In genomic region chr9:86575825-86576488, GRCh38 we compare ENCODE assay signal across 22 cellular contexts.
DNase-seq lines count a peak whose midpoint lies in the region; TF ChIP-seq lines count a peak whose summit lies in the region.
"Had no signal": no experiment of that assay in that cellular context is flagged by ENCODE, and none has a peak within 500 bp of the region (broad histone marks: within the 10 kb centered on the region; RNA-seq: fewer than 3 reads in every experiment).

No MANE protein-coding gene starts in this region.

- TF ChIP-seq CTCF in esophagus muscularis mucosa (IDR thresholded peaks at IDR 0.05) (no peak), suprapubic skin (IDR thresholded peaks at IDR 0.05) (no peak)

- H3K23ac ChIP-seq in mesenchymal stem cell (ENCODE audit: low read length in 2 of 2) = no peak overlapping the region

- WGBS in esophagus muscularis mucosa = 84% methylated on average over 9 of the region's 9 CpGs
- 77% methylated on average over 8 of the region's 9 CpGs for WGBS in mesenchymal stem cell
- WGBS in suprapubic skin = 74% methylated on average over 9 of the region's 9 CpGs

- H2AFZ ChIP-seq in mesenchymal stem cell (ENCODE audit: low read depth, low read length) = no peak overlapping the region

- no peak overlapping the region for H4K8ac ChIP-seq in mesenchymal stem cell (ENCODE audit: low read length)

- no peak overlapping the region for H3K4ac ChIP-seq in mesenchymal stem cell (ENCODE audit: low read depth in 1 of 2, low read length in 2 of 2)

- no peaks in the 10 kb centered on the region for H3K9me3 ChIP-seq in esophagus muscularis mucosa
- H3K9me3 ChIP-seq in mesenchymal stem cell (ENCODE audit: control insufficient read depth, low read length) = no peaks in the 10 kb centered on the region
- no peaks in the 10 kb centered on the region for H3K9me3 ChIP-seq in suprapubic skin
- H3K9me3 ChIP-seq: colonic mucosa, transverse colon had no signal

- H2AK5ac ChIP-seq in mesenchymal stem cell (ENCODE audit: low read length, severe bottlenecking) = no peak overlapping the region

- TF ChIP-seq POLR2A in esophagus muscularis mucosa (IDR thresholded peaks at IDR 0.05; ENCODE audit: low read depth) = no peak
- TF ChIP-seq POLR2A in suprapubic skin (IDR thresholded peaks at IDR 0.05) = no peak

- H3K4me1 ChIP-seq in esophagus muscularis mucosa = peaks cover 0 to 12% (median 10%) of the 10 kb centered on the region in 4 donors
- H3K4me1 ChIP-seq in mesenchymal stem cell (ENCODE audit: control insufficient read depth, insufficient read depth, low read depth, low read length) = no peaks in the 10 kb centered on the region
- H3K4me1 ChIP-seq in suprapubic skin = peaks cover 13% of the 10 kb centered on the region
- H3K4me1 ChIP-seq: colonic mucosa, transverse colon had no signal

- H3K36me3 ChIP-seq in esophagus muscularis mucosa (no peaks in the 10 kb centered on the region), mesenchymal stem cell (ENCODE audit: control insufficient read depth in 1 of 2, insufficient read depth in 2 of 2, low read depth in 1 of 2, low read length in 2 of 2) (no peaks in the 10 kb centered on the region), suprapubic skin (no peaks in the 10 kb centered on the region)
- H3K36me3 ChIP-seq: brain microvascular endothelial cell, colonic mucosa, transverse colon had no signal

- H3K27ac ChIP-seq in esophagus muscularis mucosa (replicated peaks in 1 of 4) (peak overlapping the region in 3 of 4 donors; percentile 10 to 45 (median 44)), mesenchymal stem cell (ENCODE audit: low read length, poor library complexity, severe bottlenecking) (no peak overlapping the region), suprapubic skin (peak overlapping the region; percentile 41)
- H3K27ac ChIP-seq: 22Rv1, brain microvascular endothelial cell, colonic mucosa, transverse colon had no signal

- H3K9ac ChIP-seq in mesenchymal stem cell (ENCODE audit: low read length) = peak overlapping the region; percentile 20

- H3K4me3 ChIP-seq in esophagus muscularis mucosa (no peak overlapping the region), mesenchymal stem cell (ENCODE audit: insufficient read depth in 1 of 2, low read depth in 1 of 2, low read length in 2 of 2) (no peak overlapping the region), suprapubic skin (no peak overlapping the region)
- H3K4me3 ChIP-seq: colonic mucosa, transverse colon had no signal

- no peak overlapping the region for H2BK5ac ChIP-seq in mesenchymal stem cell (ENCODE audit: low read depth, low read length, poor library complexity, severe bottlenecking)

- no peak overlapping the region for H2BK120ac ChIP-seq in mesenchymal stem cell (ENCODE audit: low read depth, low read length)

- no peak overlapping the region for H3K4me2 ChIP-seq in mesenchymal stem cell (ENCODE audit: low read length, poor library complexity, severe bottlenecking)

- no peak overlapping the region for H3K14ac ChIP-seq in mesenchymal stem cell (ENCODE audit: low read length in 2 of 2)

- H3K79me1 ChIP-seq in mesenchymal stem cell (replicated peaks; ENCODE audit: low read length, poor library complexity, severe bottlenecking) = no peaks in the 10 kb centered on the region

- H2BK12ac ChIP-seq in mesenchymal stem cell (ENCODE audit: low read length in 2 of 2) = no peak overlapping the region

- intact Hi-C loops in esophagus muscularis mucosa (cut with DNase I) = no loop called here

- H3K18ac ChIP-seq in mesenchymal stem cell (ENCODE audit: low read depth in 1 of 2, low read length in 2 of 2) = no peak overlapping the region

- H2BK15ac ChIP-seq in mesenchymal stem cell (ENCODE audit: low read depth, poor library complexity, severe bottlenecking) = no peak overlapping the region

- H3K27me3 ChIP-seq in esophagus muscularis mucosa (no peaks in the 10 kb centered on the region), mesenchymal stem cell (ENCODE audit: control insufficient read depth in 1 of 2, insufficient read depth in 1 of 2, low read length in 2 of 2) (no peaks in the 10 kb centered on the region), suprapubic skin (no peaks in the 10 kb centered on the region)
- H3K27me3 ChIP-seq: brain microvascular endothelial cell, colonic mucosa, transverse colon had no signal

- TF ChIP-seq EP300 in esophagus muscularis mucosa (IDR thresholded peaks at IDR 0.05) = no peak
- no peak for TF ChIP-seq EP300 in suprapubic skin (IDR thresholded peaks at IDR 0.05)

- DNase-seq in SKM-1 treated with dmso at 0.1 percent for 144 hours (lab: John Stamatoyannopoulos, UW; ENCODE audit: unreplicated experiment) (peak; percentile 11), SKM-1 (lab: John Stamatoyannopoulos, UW; ENCODE audit: unreplicated experiment) (no peak), esophagus muscularis mucosa (ENCODE audit: extremely low spot score) (no peak), mesenchymal stem cell (no peak), suprapubic skin (ENCODE audit: low spot score in 2 of 2) (no peak), LoVo (ENCODE audit: low spot score) (no peak), COR-L47 (lab: John Stamatoyannopoulos, UW) (no peak)
- DNase-seq in activated naive CD4-positive, alpha-beta T cell (lab: John Stamatoyannopoulos, UW) = no peak
- DNase-seq: activated B cell treated with CpG ODN at 0.5 μM for 24 hours; activated CD4-positive, alpha-beta T cell treated with anti-CD3 and anti-CD28 coated beads, Interleukin-2, amount 50 U/mL, for 48 hours; activated effector memory CD4-positive, alpha-beta T cell treated with anti-CD3 and anti-CD28 coated beads, Interleukin-2, amount 50 U/mL, for 16 hours; AML-193; brain microvascular endothelial cell; colonic mucosa; head of caudate nucleus; NCI-H1436; NCI-H524 treated with DMSO at 0.1 percent for 48 hours; stimulated activated CD4-positive, alpha-beta T cell treated with anti-CD3 and anti-CD28 coated beads, Interleukin-4, amount 100 ng/mL, for 24 hours; stimulated activated naive CD8-positive, alpha-beta T cell treated with anti-CD3 and anti-CD28 coated beads, Interleukin-15, Interleukin-2, amounts not matched to agents 100 U/mL and 50 U/mL, for 24 hours; T-helper 9 cell; transverse colon had no signal

- H4K91ac ChIP-seq in mesenchymal stem cell (ENCODE audit: low read length) = no peak overlapping the region
